ENCODE assay signal across 1 cellular context in the genomic region with DNA sequence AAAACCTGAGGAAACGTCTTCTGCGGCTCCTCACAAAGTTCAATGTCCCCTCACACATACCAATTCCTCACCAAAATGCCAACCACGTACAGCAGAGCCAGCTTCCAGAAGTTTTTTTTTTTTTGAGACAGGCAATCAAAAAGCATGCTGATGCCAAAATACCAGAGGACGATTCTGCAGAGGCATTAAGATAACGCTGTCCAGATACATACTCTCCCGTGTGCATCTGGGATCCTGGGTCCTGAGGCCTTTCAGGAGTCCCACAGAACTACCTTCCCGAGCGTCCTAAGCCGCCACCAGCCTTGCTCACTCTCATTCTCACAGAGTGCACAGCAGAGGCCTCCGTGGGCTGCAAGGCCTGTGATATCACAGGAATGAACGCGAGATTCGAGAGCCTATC.
TF ChIP-seq lines count a peak whose summit lies in the region.

No MANE protein-coding gene starts in this region.

TF ChIP-seq in WTC11, 78 proteins besides CTCF, POLR2A, EP300 and RAD21 (continued from another document):
- TF ChIP-seq, protein P1, sequence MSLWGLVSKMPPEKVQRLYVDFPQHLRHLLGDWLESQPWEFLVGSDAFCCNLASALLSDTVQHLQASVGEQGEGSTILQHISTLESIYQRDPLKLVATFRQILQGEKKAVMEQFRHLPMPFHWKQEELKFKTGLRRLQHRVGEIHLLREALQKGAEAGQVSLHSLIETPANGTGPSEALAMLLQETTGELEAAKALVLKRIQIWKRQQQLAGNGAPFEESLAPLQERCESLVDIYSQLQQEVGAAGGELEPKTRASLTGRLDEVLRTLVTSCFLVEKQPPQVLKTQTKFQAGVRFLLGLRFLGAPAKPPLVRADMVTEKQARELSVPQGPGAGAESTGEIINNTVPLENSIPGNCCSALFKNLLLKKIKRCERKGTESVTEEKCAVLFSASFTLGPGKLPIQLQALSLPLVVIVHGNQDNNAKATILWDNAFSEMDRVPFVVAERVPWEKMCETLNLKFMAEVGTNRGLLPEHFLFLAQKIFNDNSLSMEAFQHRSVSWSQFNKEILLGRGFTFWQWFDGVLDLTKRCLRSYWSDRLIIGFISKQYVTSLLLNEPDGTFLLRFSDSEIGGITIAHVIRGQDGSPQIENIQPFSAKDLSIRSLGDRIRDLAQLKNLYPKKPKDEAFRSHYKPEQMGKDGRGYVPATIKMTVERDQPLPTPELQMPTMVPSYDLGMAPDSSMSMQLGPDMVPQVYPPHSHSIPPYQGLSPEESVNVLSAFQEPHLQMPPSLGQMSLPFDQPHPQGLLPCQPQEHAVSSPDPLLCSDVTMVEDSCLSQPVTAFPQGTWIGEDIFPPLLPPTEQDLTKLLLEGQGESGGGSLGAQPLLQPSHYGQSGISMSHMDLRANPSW (CRISPR knock-in tag; conservative IDR thresholded peaks at IDR 0.05; ENCODE audit: low read depth), result no peak
- TF ChIP-seq, protein P2, sequence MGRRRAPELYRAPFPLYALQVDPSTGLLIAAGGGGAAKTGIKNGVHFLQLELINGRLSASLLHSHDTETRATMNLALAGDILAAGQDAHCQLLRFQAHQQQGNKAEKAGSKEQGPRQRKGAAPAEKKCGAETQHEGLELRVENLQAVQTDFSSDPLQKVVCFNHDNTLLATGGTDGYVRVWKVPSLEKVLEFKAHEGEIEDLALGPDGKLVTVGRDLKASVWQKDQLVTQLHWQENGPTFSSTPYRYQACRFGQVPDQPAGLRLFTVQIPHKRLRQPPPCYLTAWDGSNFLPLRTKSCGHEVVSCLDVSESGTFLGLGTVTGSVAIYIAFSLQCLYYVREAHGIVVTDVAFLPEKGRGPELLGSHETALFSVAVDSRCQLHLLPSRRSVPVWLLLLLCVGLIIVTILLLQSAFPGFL (CRISPR knock-in tag; IDR thresholded peaks at IDR 0.05; ENCODE audit: borderline replicate concordance), result no peak
- TF ChIP-seq IRF2 (CRISPR knock-in tag; IDR thresholded peaks at IDR 0.05; ENCODE audit: borderline replicate concordance, low read depth) (no peak), KAT7 (CRISPR knock-in tag; IDR thresholded peaks at IDR 0.05; ENCODE audit: borderline replicate concordance) (no peak)
